Comparison of ENCODE assay signal across 26 cellular contexts in the genomic region with DNA sequence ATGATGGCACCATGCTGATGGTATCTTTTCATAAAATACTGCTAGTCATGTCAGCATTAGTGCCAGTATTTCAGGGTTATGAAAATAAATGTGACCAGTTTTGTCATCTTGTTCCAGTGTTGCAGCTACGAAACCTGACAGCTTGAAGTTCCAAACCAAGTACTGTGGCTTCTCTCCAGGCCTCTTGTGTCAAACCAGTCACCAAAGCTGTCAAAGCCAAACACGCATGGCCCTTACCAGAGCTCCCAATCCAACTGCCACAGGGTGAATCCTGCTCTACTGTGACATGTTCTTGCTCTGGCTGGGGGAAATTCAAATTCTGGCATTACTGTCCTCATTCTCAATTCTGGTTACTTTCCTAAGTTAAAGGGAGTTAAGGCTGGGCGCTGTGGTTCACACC.
"Had no signal": no experiment of that assay in that cellular context is flagged by ENCODE, and none has a peak within 500 bp of the region (broad histone marks: within the 10 kb centered on the region; RNA-seq: fewer than 3 reads in every experiment).

No MANE protein-coding gene starts in this region.

- DNase-seq: activated B cell treated with CpG ODN at 0.5 μM for 24 hours; activated CD4-positive, alpha-beta T cell treated with anti-CD3 and anti-CD28 coated beads for 1 hour; activated CD4-positive, alpha-beta T cell treated with anti-CD3 and anti-CD28 coated beads, Interleukin-2, amount 10 ng/mL, durations not matched to agents 24 days and 14 days; activated CD4-positive, alpha-beta T cell treated with anti-CD3 and anti-CD28 coated beads, Interleukin-2, amount 50 U/mL, for 48 hours; activated CD8-positive, alpha-beta memory T cell treated with anti-CD3 and anti-CD28 coated beads, Interleukin-2, amount 10 ng/mL, durations not matched to agents 7 days and 5 days; activated effector memory CD4-positive, alpha-beta T cell treated with Interleukin-2 at 50 U/mL for 16 hours; activated naive CD4-positive, alpha-beta T cell; activated T-cell treated with anti-CD3 and anti-CD28 coated beads, Interleukin-2, amount 50 U/mL, for 24 hours; brain microvascular endothelial cell; caudate nucleus; MG63; MV-4-11; NCI-H1092 treated with DMSO at 0.1 percent for 48 hours; NCI-H1417 treated with DMSO at 0.1 percent for 48 hours; NCI-H1694; NCI-H2029 treated with DMSO at 0.1 percent for 48 hours; NCI-H345; NCI-H510A; NCI-H526 treated with DMSO at 0.1 percent for 48 hours; NCI-H82; Peyer's patch; SIG-M5; T-cell; T-helper 2 cell; T1000 had no signal

- H3K4me1 ChIP-seq: Peyer's patch had no signal

- H3K27me3 ChIP-seq: brain microvascular endothelial cell, MG63, Peyer's patch had no signal

- H3K27ac ChIP-seq: brain microvascular endothelial cell, Peyer's patch had no signal

- ATAC-seq: activated CD8-positive, alpha-beta memory T cell treated with anti-CD3 and anti-CD28 coated beads, Interleukin-2, amount 10 ng/mL, durations not matched to agents 7 days and 5 days; T-cell had no signal

- H3K4me3 ChIP-seq: MG63, Peyer's patch, SK-N-MC had no signal

- H3K36me3 ChIP-seq: brain microvascular endothelial cell, MG63, Peyer's patch had no signal

- H3K9me3 ChIP-seq: MG63, Peyer's patch had no signal
